ENCODE assay signal across 1 cellular context in genomic region chr9:94603259-94603776, GRCh38.
A peak's percentile ranks its signal among the peaks of the same experiment; 100 is the strongest.
TF ChIP-seq lines count a peak whose summit lies in the region.

No MANE protein-coding gene starts in this region.

TF ChIP-seq in HCT116, 20 proteins besides CTCF, POLR2A, EP300 and RAD21 (continued from another document):
- TF ChIP-seq, protein P1, sequence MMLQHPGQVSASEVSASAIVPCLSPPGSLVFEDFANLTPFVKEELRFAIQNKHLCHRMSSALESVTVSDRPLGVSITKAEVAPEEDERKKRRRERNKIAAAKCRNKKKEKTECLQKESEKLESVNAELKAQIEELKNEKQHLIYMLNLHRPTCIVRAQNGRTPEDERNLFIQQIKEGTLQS (IDR thresholded peaks at IDR 0.05) = no peak
- TF ChIP-seq ELF1 (IDR thresholded peaks at IDR 0.05; ENCODE audit: borderline replicate concordance, low read depth) (no peak), CBX3 (IDR thresholded peaks at IDR 0.05; ENCODE audit: low read depth) (0 out of 2 replicates have a peak, but pooled peaks have one; percentile 42)
- TF ChIP-seq, protein P2, sequence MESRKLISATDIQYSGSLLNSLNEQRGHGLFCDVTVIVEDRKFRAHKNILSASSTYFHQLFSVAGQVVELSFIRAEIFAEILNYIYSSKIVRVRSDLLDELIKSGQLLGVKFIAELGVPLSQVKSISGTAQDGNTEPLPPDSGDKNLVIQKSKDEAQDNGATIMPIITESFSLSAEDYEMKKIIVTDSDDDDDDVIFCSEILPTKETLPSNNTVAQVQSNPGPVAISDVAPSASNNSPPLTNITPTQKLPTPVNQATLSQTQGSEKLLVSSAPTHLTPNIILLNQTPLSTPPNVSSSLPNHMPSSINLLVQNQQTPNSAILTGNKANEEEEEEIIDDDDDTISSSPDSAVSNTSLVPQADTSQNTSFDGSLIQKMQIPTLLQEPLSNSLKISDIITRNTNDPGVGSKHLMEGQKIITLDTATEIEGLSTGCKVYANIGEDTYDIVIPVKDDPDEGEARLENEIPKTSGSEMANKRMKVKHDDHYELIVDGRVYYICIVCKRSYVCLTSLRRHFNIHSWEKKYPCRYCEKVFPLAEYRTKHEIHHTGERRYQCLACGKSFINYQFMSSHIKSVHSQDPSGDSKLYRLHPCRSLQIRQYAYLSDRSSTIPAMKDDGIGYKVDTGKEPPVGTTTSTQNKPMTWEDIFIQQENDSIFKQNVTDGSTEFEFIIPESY (IDR thresholded peaks at IDR 0.05; ENCODE audit: extremely low read depth, insufficient replicate concordance, low read length) = no peak
